ENCODE assay signal across 1 cellular context in the genomic region with DNA sequence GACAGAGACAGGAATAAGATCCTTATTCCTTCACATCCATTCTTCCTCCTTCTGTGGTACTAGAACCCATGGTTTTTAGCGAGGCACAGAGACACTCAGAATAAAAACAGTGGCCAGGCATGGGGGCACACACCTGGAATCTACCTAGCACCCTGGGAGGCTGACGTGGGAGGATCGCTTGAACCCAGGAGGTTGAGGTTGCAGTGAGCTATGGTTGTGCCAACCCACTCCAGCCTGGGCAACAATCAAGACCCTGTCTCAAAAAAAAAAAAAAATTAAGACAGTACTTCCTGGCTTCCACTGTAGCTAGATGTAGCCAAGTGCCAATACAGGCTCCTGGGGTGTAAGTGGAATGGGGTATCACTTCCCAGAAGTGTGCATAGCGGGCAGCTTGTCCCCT.
A peak's percentile ranks its signal among the peaks of the same experiment; 100 is the strongest.
TF ChIP-seq lines count a peak whose summit lies in the region.

No MANE protein-coding gene starts in this region.

TF ChIP-seq in HepG2, 621 proteins besides CTCF, POLR2A, EP300 and RAD21:
- peak; percentile 34; the same call in 1 of the 2 replicates for TF ChIP-seq ZNF121 (CRISPR knock-in tag; IDR thresholded peaks at IDR 0.05)
- no peak for TF ChIP-seq ZNF335 (CRISPR knock-in tag; IDR thresholded peaks at IDR 0.05)
